11 cellular contexts compared by ENCODE assay signal in genomic region chr1:23421752-23422312, GRCh38. TPM values are rescaled to one million over a fixed set of nuclear protein-coding genes. Genes with fewer than 3 reads are reported as not detected.
A peak's percentile ranks its signal among the peaks of the same experiment; 100 is the strongest.
DNase-seq lines count a peak whose midpoint lies in the region; ATAC-seq and TF ChIP-seq lines count a peak whose summit lies in the region.
"Had no signal": no experiment of that assay in that cellular context is flagged by ENCODE, and none has a peak within 500 bp of the region (broad histone marks: within the 10 kb centered on the region; RNA-seq: fewer than 3 reads in every experiment).

No MANE protein-coding gene starts in this region.

- H3K9me3 ChIP-seq in lower lobe of right lung (no peaks in the 10 kb centered on the region), upper lobe of left lung (no peaks in the 10 kb centered on the region)

- H3K27ac ChIP-seq in lower lobe of right lung (peak overlapping the region; percentile 81), upper lobe of left lung (peak overlapping the region; percentile 71 to 80 (median 77))

- no peak for ATAC-seq in activated naive CD4-positive, alpha-beta T cell treated with anti-CD3 and anti-CD28 coated beads, Interleukin-2, amount 50 U/mL, for 72 hours
- ATAC-seq in lower lobe of right lung: no peak
- ATAC-seq in upper lobe of left lung (ENCODE audit: low FRiP score in 2 of 2): peak in 1 of 2 donors; percentile 71
- ATAC-seq in HG03520 (IDR thresholded peaks at IDR 0.05; ENCODE audit: unreplicated experiment): no peak
- no peak for ATAC-seq in HG02759 (IDR thresholded peaks at IDR 0.05; ENCODE audit: unreplicated experiment)
- ATAC-seq: HCT116 had no signal

- H3K4me3 ChIP-seq in cardiac fibroblast (replicated peaks in 1 of 2; ENCODE audit: low read depth in 2 of 2, low read length in 2 of 2) (no peak overlapping the region), lower lobe of right lung (peak overlapping the region; percentile 32), upper lobe of left lung (peak overlapping the region in 1 of 4 donors; percentile 17)

- CTCF ChIA-PET in activated naive CD4-positive, alpha-beta T cell treated with anti-CD3 and anti-CD28 coated beads for 36 hours (lab: Charles Lee): interaction anchor here (0.6 to 2.2 kb wide), 7 partner anchors 10 to 215 kb away, joined by 3 to 10 read pairs (median 4); no protein-coding TSS in a partner anchor

- TF ChIP-seq POLR2A in upper lobe of left lung (IDR thresholded peaks at IDR 0.05): no peak

- TF ChIP-seq CTCF in cardiac fibroblast (IDR thresholded peaks at IDR 0.05; ENCODE audit: low read depth, low read length) (peak; percentile 25), lower lobe of right lung (IDR thresholded peaks at IDR 0.05) (no peak), upper lobe of left lung (IDR thresholded peaks at IDR 0.05) (peak in 3 of 6 experiments; percentile 9 to 25 (median 14))

- no peaks in the 10 kb centered on the region for H3K27me3 ChIP-seq in lower lobe of right lung (ENCODE audit: low read depth)
- H3K27me3 ChIP-seq in upper lobe of left lung: peaks cover 0 to 6% (median 0%) of the 10 kb centered on the region in 4 donors

- peaks cover 21% of the 10 kb centered on the region for H3K4me1 Mint-ChIP-seq in activated naive CD4-positive, alpha-beta T cell treated with anti-CD3 and anti-CD28 coated beads for 36 hours (ENCODE audit: low read depth)

- H3K36me3 Mint-ChIP-seq in activated naive CD4-positive, alpha-beta T cell treated with anti-CD3 and anti-CD28 coated beads for 36 hours (ENCODE audit: low read depth): no peaks in the 10 kb centered on the region
- H3K36me3 Mint-ChIP-seq in activated naive CD4-positive, alpha-beta T cell treated with anti-CD3 and anti-CD28 coated beads, Interleukin-2, amount 50 U/mL, for 72 hours: peaks cover 0 to 5% of the 10 kb centered on the region in 2 donors
- H3K36me3 Mint-ChIP-seq: activated naive CD4-positive, alpha-beta T cell treated with anti-CD3 and anti-CD28 coated beads, Interleukin-2, amount 50 U/mL, for 24 hours had no signal

- DNase-seq in activated naive CD4-positive, alpha-beta T cell treated with anti-CD3 and anti-CD28 coated beads for 36 hours: no peak
- no peak for DNase-seq in activated naive CD4-positive, alpha-beta T cell treated with anti-CD3 and anti-CD28 coated beads, Interleukin-2, amount 50 U/mL, for 72 hours (ENCODE audit: low spot score in 2 of 2)
- DNase-seq in cardiac fibroblast (ENCODE audit: low read depth in 2 of 2) (peak; percentile 68 to 74), lower lobe of right lung (no peak), upper lobe of left lung (no peak), A172 (ENCODE audit: low spot score) (no peak)
- DNase-seq: NCI-H2107 had no signal

- TF ChIP-seq EP300 in upper lobe of left lung (IDR thresholded peaks at IDR 0.05): no peak

- no peak overlapping the region for H3K4me3 Mint-ChIP-seq in activated naive CD4-positive, alpha-beta T cell treated with anti-CD3 and anti-CD28 coated beads for 36 hours

- H3K4me1 ChIP-seq in lower lobe of right lung (peaks cover 31% of the 10 kb centered on the region), upper lobe of left lung (peaks cover 28 to 49% (median 37%) of the 10 kb centered on the region in 4 donors)

- 47 to 58% methylated on average over 8 of the region's 8 CpGs for WGBS in upper lobe of left lung, 2 donors

- H3K27ac Mint-ChIP-seq in activated naive CD4-positive, alpha-beta T cell treated with anti-CD3 and anti-CD28 coated beads for 36 hours: peak overlapping the region; percentile 2
- H3K27ac Mint-ChIP-seq in activated naive CD4-positive, alpha-beta T cell treated with anti-CD3 and anti-CD28 coated beads, Interleukin-2, amount 50 U/mL, for 72 hours: no peak overlapping the region
- H3K27ac Mint-ChIP-seq: activated naive CD4-positive, alpha-beta T cell treated with anti-CD3 and anti-CD28 coated beads, Interleukin-2, amount 50 U/mL, for 24 hours had no signal

- H3K27me3 Mint-ChIP-seq in activated naive CD4-positive, alpha-beta T cell treated with anti-CD3 and anti-CD28 coated beads for 36 hours (ENCODE audit: low read depth): no peaks in the 10 kb centered on the region
- H3K27me3 Mint-ChIP-seq: activated naive CD4-positive, alpha-beta T cell treated with anti-CD3 and anti-CD28 coated beads, Interleukin-2, amount 50 U/mL, for 24 hours had no signal

- no peaks in the 10 kb centered on the region for H3K9me3 Mint-ChIP-seq in activated naive CD4-positive, alpha-beta T cell treated with anti-CD3 and anti-CD28 coated beads for 36 hours
- H3K9me3 Mint-ChIP-seq in activated naive CD4-positive, alpha-beta T cell treated with anti-CD3 and anti-CD28 coated beads, Interleukin-2, amount 50 U/mL, for 72 hours: no peaks in the 10 kb centered on the region
- H3K9me3 Mint-ChIP-seq: activated naive CD4-positive, alpha-beta T cell treated with anti-CD3 and anti-CD28 coated beads, Interleukin-2, amount 50 U/mL, for 24 hours had no signal

- intact Hi-C loops in activated naive CD4-positive, alpha-beta T cell treated with anti-CD3 and anti-CD28 coated beads for 36 hours (cut with micrococcal nuclease): loop anchor here (2.0 to 5.0 kb wide), 3 partner anchors 60 to 110 kb away; partner anchors contain the start of genes ASAP3 and E2F2
- intact Hi-C loops in lower lobe of right lung (cut with DNase I): no loop called here

- H3K36me3 ChIP-seq in lower lobe of right lung (peaks cover 4% of the 10 kb centered on the region), upper lobe of left lung (peaks cover 0 to 3% (median under 1%) of the 10 kb centered on the region in 4 donors)

RNA-seq across cellular contexts. Expression of gene TCEA3, which starts 2.7 kb away (rescaled TPM):
- 10 to 100 TPM; 13.7 to 15.3 TPM for total RNA-seq in activated naive CD4-positive, alpha-beta T cell treated with anti-CD3 and anti-CD28 coated beads for 36 hours
- 10 to 100 TPM; 10.5 to 19.2 TPM for total RNA-seq in activated naive CD4-positive, alpha-beta T cell treated with anti-CD3 and anti-CD28 coated beads, Interleukin-2, amount 50 U/mL, for 72 hours
- total RNA-seq in lower lobe of right lung: 41.9 TPM
- 100 to 1,000 TPM in 1 of 6 donors, 10 to 100 TPM in 5; 32.5 to 141 (median 42.9) TPM for total RNA-seq in upper lobe of left lung
- 0.89 TPM in 1 of 2 replicates, not detected in the other for total RNA-seq in A172 (2014; rRNA removed; shearing (Covaris generic))

RNA-seq across cellular contexts. Expression of gene ZNF436, which starts 52.2 kb away (rescaled TPM):
- total RNA-seq in activated naive CD4-positive, alpha-beta T cell treated with anti-CD3 and anti-CD28 coated beads for 36 hours: 1 to 10 TPM; 3.3 to 3.5 TPM
- total RNA-seq in activated naive CD4-positive, alpha-beta T cell treated with anti-CD3 and anti-CD28 coated beads, Interleukin-2, amount 50 U/mL, for 72 hours: 1 to 10 TPM; 7.6 to 8.2 TPM
- total RNA-seq in lower lobe of right lung (11.6 TPM), upper lobe of left lung (10 to 100 TPM in 2 of 6 donors, 1 to 10 TPM in 4; 5.5 to 11.3 (median 8.2) TPM)
- 7.5 and 8.2 TPM in 2 replicates for total RNA-seq in A172 (2014; rRNA removed; shearing (Covaris generic))

Comparison
In these comparisons a context has a peak if more than half of its experiments do, and no peak if none do; other contexts are left out.
1. DNase-seq: peak in cardiac fibroblast (2 of 2); none in activated naive CD4-positive, alpha-beta T cell treated with anti-CD3 and anti-CD28 coated beads for 36 hours (single experiment), activated naive CD4-positive, alpha-beta T cell treated with anti-CD3 and anti-CD28 coated beads, Interleukin-2, amount 50 U/mL, for 72 hours (0 of 2), lower lobe of right lung (single experiment), upper lobe of left lung (0 of 2) and A172 (single experiment).